In genomic region chr11:134063991-134064747, GRCh38 we compare ENCODE assay signal across 15 cellular contexts. TPM values are rescaled to one million over a fixed set of nuclear protein-coding genes. Genes with fewer than 3 reads are reported as not detected.
A peak's percentile ranks its signal among the peaks of the same experiment; 100 is the strongest.
DNase-seq lines count a peak whose midpoint lies in the region; TF ChIP-seq lines count a peak whose summit lies in the region.
"Had no signal": no experiment of that assay in that cellular context is flagged by ENCODE, and none has a peak within 500 bp of the region (broad histone marks: within the 10 kb centered on the region; RNA-seq: fewer than 3 reads in every experiment).

No MANE protein-coding gene starts in this region.

- no peak overlapping the region for H3K18ac ChIP-seq in neuronal stem cell (ENCODE audit: low read length)

- no peak overlapping the region for H2AK5ac ChIP-seq in neuronal stem cell (ENCODE audit: low read depth, low read length)

- H2BK12ac ChIP-seq in neuronal stem cell (ENCODE audit: low read length), result no peak overlapping the region

- H3K4me3 ChIP-seq in neuronal stem cell (ENCODE audit: low read length in 2 of 2) (no peak overlapping the region), foreskin fibroblast (ENCODE audit: low read depth in 1 of 2, low read length in 2 of 2) (no peak overlapping the region), lower leg skin (ENCODE audit: low read depth, poor library complexity, severe bottlenecking) (no peak overlapping the region)
- H3K4me3 ChIP-seq: SJCRH30 had no signal

- H3K4me2 ChIP-seq in neuronal stem cell (ENCODE audit: insufficient read depth, low read length, poor library complexity, severe bottlenecking), result no peak overlapping the region

- H3K27me3 ChIP-seq in neuronal stem cell (ENCODE audit: control insufficient read depth in 3 of 3, insufficient read depth in 3 of 3, low read depth in 1 of 3, low read length in 3 of 3), result peaks cover 0 to 8% (median 0%) of the 10 kb centered on the region in 3 experiments

- H3K36me3 ChIP-seq in neuronal stem cell (replicated peaks in 1 of 2; ENCODE audit: control insufficient read depth in 2 of 2, insufficient read depth in 2 of 2, low read length in 2 of 2), result no peaks in the 10 kb centered on the region
- H3K36me3 ChIP-seq: SJCRH30 had no signal

- WGBS in neuronal stem cell (ENCODE audit: extremely low coverage in 2 of 2, insufficient read length in 2 of 2, insufficient replicate concordance in 1 of 2), 2 donors, result no CpG with 5 or more reads among the region's 12 CpGs
- 80% methylated on average over 12 of the region's 12 CpGs for WGBS in lower leg skin, 2 donors

- no peak overlapping the region for H3K9ac ChIP-seq in neuronal stem cell (ENCODE audit: low read depth, low read length, poor library complexity)

- TF ChIP-seq POLR2A in lower leg skin (IDR thresholded peaks at IDR 0.05), result no peak

- H2BK5ac ChIP-seq in neuronal stem cell (ENCODE audit: low read length), result no peak overlapping the region

- no peak overlapping the region for H3K4ac ChIP-seq in neuronal stem cell (ENCODE audit: low read length)

- TF ChIP-seq CTCF in foreskin fibroblast (IDR thresholded peaks at IDR 0.05; ENCODE audit: low read depth, low read length) (no peak), lower leg skin (IDR thresholded peaks at IDR 0.05) (no peak)

- intact Hi-C loops in lower leg skin (cut with DNase I; ENCODE audit: low total_unique reads), result no loop called here

- H2BK120ac ChIP-seq in neuronal stem cell (ENCODE audit: low read depth, low read length), result no peak overlapping the region

- DNase-seq in NCI-H1092 (lab: John Stamatoyannopoulos, UW) (peak; percentile 41), NCI-H146 treated with DMSO at 0.1 percent for 48 hours (lab: John Stamatoyannopoulos, UW; ENCODE audit: unreplicated experiment) (peak; percentile 80), NCI-H69 (lab: John Stamatoyannopoulos, UW) (peak; percentile 90), neuronal stem cell (ENCODE audit: low spot score) (no peak), foreskin fibroblast (no peak), GDM1 (lab: John Stamatoyannopoulos, UW) (no peak), lower leg skin (ENCODE audit: low spot score in 2 of 2) (no peak)
- DNase-seq in activated CD4-positive, alpha-beta T cell treated with anti-CD3 and anti-CD28 coated beads, Interleukin-2, amount 50 U/mL, for 48 hours, result no peak
- DNase-seq: AML-193, DND-41, Karpas-422, MM.1S, NCI-H1694 treated with DMSO at 0.1 percent for 48 hours, NCI-H226, SJCRH30 had no signal

- H4K91ac ChIP-seq in neuronal stem cell (ENCODE audit: low read depth, low read length, poor library complexity), result no peak overlapping the region

- H3K4me1 ChIP-seq in neuronal stem cell (ENCODE audit: control insufficient read depth in 2 of 2, insufficient read depth in 1 of 2, low read depth in 1 of 2, low read length in 2 of 2), result peaks cover 0 to 17% of the 10 kb centered on the region in 2 donors
- H3K4me1 ChIP-seq: SJCRH30 had no signal

- H3K23ac ChIP-seq in neuronal stem cell (ENCODE audit: low read depth, low read length, poor library complexity), result no peak overlapping the region

- H3K79me1 ChIP-seq in neuronal stem cell (ENCODE audit: low read depth, low read length), result no peaks in the 10 kb centered on the region

- no peak overlapping the region for H2BK15ac ChIP-seq in neuronal stem cell (ENCODE audit: low read length)

- H4K8ac ChIP-seq in neuronal stem cell (ENCODE audit: low read depth, low read length), result no peak overlapping the region

- peak overlapping the region; percentile 12 for H3K14ac ChIP-seq in neuronal stem cell (ENCODE audit: low read length)

- H3K9me3 ChIP-seq in neuronal stem cell (replicated peaks in 1 of 2; ENCODE audit: control insufficient read depth in 2 of 2, insufficient read depth in 1 of 2, low read depth in 1 of 2, low read length in 2 of 2), result no peaks in the 10 kb centered on the region
- H3K9me3 ChIP-seq: SJCRH30 had no signal

- no peak overlapping the region for H3K27ac ChIP-seq in neuronal stem cell (replicated peaks; ENCODE audit: low read length)
- H3K27ac ChIP-seq: SJCRH30 had no signal

- H2AFZ ChIP-seq in neuronal stem cell (ENCODE audit: low read length), result no peak overlapping the region

RNA-seq across cellular contexts. Expression of gene JAM3, which starts 4.7 kb away (rescaled TPM):
- 40.3 TPM for polyA plus RNA-seq in neuronal stem cell (2013, experiment 1 of 2)
- polyA plus RNA-seq in neuronal stem cell (2013, experiment 2 of 2), result 41.3 TPM
- total RNA-seq in lower leg skin, result 10 to 100 TPM; 12.8 to 22.4 (median 15.1) TPM

Comparison
In these comparisons a context has a peak if more than half of its experiments do, and no peak if none do; other contexts are left out.
1. DNase-seq: peak in NCI-H1092 (single experiment), NCI-H146 treated with DMSO at 0.1 percent for 48 hours (single experiment) and NCI-H69 (single experiment); none in neuronal stem cell (single experiment), activated CD4-positive, alpha-beta T cell treated with anti-CD3 and anti-CD28 coated beads, Interleukin-2, amount 50 U/mL, for 48 hours (0 of 2), foreskin fibroblast (0 of 2), GDM1 (single experiment) and lower leg skin (0 of 2).